Comparison of ENCODE assay signal across 19 cellular contexts in genomic region chr22:44449683-44450425, GRCh38. TPM values are rescaled to one million over a fixed set of nuclear protein-coding genes. Genes with fewer than 3 reads are reported as not detected.
DNase-seq lines count a peak whose midpoint lies in the region; ATAC-seq, FAIRE-seq and TF ChIP-seq lines count a peak whose summit lies in the region.
"Had no signal": no experiment of that assay in that cellular context is flagged by ENCODE, and none has a peak within 500 bp of the region (broad histone marks: within the 10 kb centered on the region; RNA-seq: fewer than 3 reads in every experiment).

No MANE protein-coding gene starts in this region.

- no TSS peak for BruUV-seq in Calu3 (replicated peaks; lab: Mats Ljungman, UMichigan)

- FAIRE-seq in A549 (lab: Jason Lieb, UNC): no peak

- POLR2A ChIA-PET in A549 (lab: Yijun Ruan, JAX): interaction anchor here (0.5 to 2.1 kb wide), 2 partner anchors 89 to 435 kb away, joined by 4 to 8 read pairs; no protein-coding TSS in a partner anchor

- no peak overlapping the region for H3K9ac ChIP-seq in endodermal cell (ENCODE audit: extremely low read depth, low read length, poor library complexity, severe bottlenecking)

- no peak for TF ChIP-seq RAD21 in A549 (conservative IDR thresholded peaks at IDR 0.05 in 1 of 2, IDR thresholded peaks at IDR 0.05 in 1 of 2)

- no peak overlapping the region for H3K4me3 Mint-ChIP-seq in endodermal cell
- no peak overlapping the region for H3K4me3 Mint-ChIP-seq in Calu3 (ENCODE audit: low read depth, unreplicated experiment)
- H3K4me3 Mint-ChIP-seq in natural killer cell treated with Interleukin-12 subunit alpha and Interleukin-12 subunit beta and Interleukin-15 and Interleukin-18, amount 100 ng/mL, for 72 hours: no peak overlapping the region
- H3K4me3 Mint-ChIP-seq: activated B cell treated with CpG ODN at 0.5 μM for 24 hours; activated CD4-positive, alpha-beta memory T cell treated with anti-CD3 and anti-CD28 coated beads for 36 hours; central memory CD8-positive, alpha-beta T cell had no signal

- no peak for TF ChIP-seq EP300 in A549 (IDR thresholded peaks at IDR 0.05)

- H3K27ac ChIP-seq in A549 (peak overlapping the region; percentile 82 to 85), KOPT-K1 (ENCODE audit: low read depth, low read length, poor library complexity, severe bottlenecking) (peak overlapping the region; percentile 45), endodermal cell (ENCODE audit: low read depth, low read length) (no peak overlapping the region), foreskin keratinocyte (no peak overlapping the region)
- H3K27ac ChIP-seq: left ventricle myocardium inferior, neutrophil, tibial artery had no signal

- H3K9me3 ChIP-seq in A549 (peaks cover 9% of the 10 kb centered on the region; the same call in 2 of the 3 replicates), KOPT-K1 (ENCODE audit: insufficient read depth, low read length, poor library complexity, severe bottlenecking) (peaks cover 6% of the 10 kb centered on the region), endodermal cell (ENCODE audit: control insufficient read depth, low read length) (no peaks in the 10 kb centered on the region)
- H3K9me3 ChIP-seq: neutrophil had no signal

- intact Hi-C loops in posterior vena cava (cut with DNase I) (no loop called here), Calu3 (cut with micrococcal nuclease; ENCODE audit: unreplicated experiment) (no loop called here)

- no peak for TF ChIP-seq CTCF in A549 (IDR thresholded peaks at IDR 0.05)
- no peak for TF ChIP-seq CTCF in endodermal cell (conservative IDR thresholded peaks at IDR 0.05)
- no peak for TF ChIP-seq CTCF in Calu3 (IDR thresholded peaks at IDR 0.05; ENCODE audit: unreplicated experiment)
- no peak for TF ChIP-seq CTCF in foreskin keratinocyte (conservative IDR thresholded peaks at IDR 0.05)

- CTCF ChIA-PET in A549 (lab: Yijun Ruan, JAX) (interaction anchor here (1.3 to 1.7 kb wide), 3 partner anchors 92 to 457 kb away, joined by 3 to 6 read pairs (median 3); no protein-coding TSS in a partner anchor), Calu3 (lab: Charles Lee) (interaction anchor here (0.6 kb wide), 1 partner anchor 10 kb away, joined by 3 read pairs; no protein-coding TSS in a partner anchor)

- H3K9me3 Mint-ChIP-seq in endodermal cell: peaks cover 5% of the 10 kb centered on the region
- peaks cover 3% of the 10 kb centered on the region for H3K9me3 Mint-ChIP-seq in Calu3 (ENCODE audit: low read depth, unreplicated experiment)
- H3K9me3 Mint-ChIP-seq in natural killer cell treated with Interleukin-12 subunit alpha and Interleukin-12 subunit beta and Interleukin-15 and Interleukin-18, amount 100 ng/mL, for 72 hours: peaks cover 4% of the 10 kb centered on the region

- ATAC-seq in A549 (no peak; a peak in 1 of 6 replicates), foreskin keratinocyte (no peak)
- ATAC-seq in natural killer cell treated with Interleukin-12 subunit alpha and Interleukin-12 subunit beta and Interleukin-15 and Interleukin-18, amount 100 ng/mL, for 72 hours: no peak

- H3K36me3 Mint-ChIP-seq in endodermal cell (ENCODE audit: low read depth) (no peaks in the 10 kb centered on the region), Calu3 (ENCODE audit: insufficient read depth, unreplicated experiment) (peaks cover 5% of the 10 kb centered on the region)
- H3K36me3 Mint-ChIP-seq in natural killer cell treated with Interleukin-12 subunit alpha and Interleukin-12 subunit beta and Interleukin-15 and Interleukin-18, amount 100 ng/mL, for 72 hours: peaks cover 6% of the 10 kb centered on the region

- H3K4me3 ChIP-seq in A549 (no peak overlapping the region), endodermal cell (ENCODE audit: low read length) (no peak overlapping the region)
- H3K4me3 ChIP-seq: left ventricle myocardium inferior, tibial artery had no signal

- peak overlapping the region; percentile 61 for H3K4me2 ChIP-seq in A549

- no peaks in the 10 kb centered on the region for H3K27me3 Mint-ChIP-seq in endodermal cell (ENCODE audit: insufficient read depth)
- H3K27me3 Mint-ChIP-seq in Calu3 (ENCODE audit: unreplicated experiment): peaks cover 36% of the 10 kb centered on the region
- H3K27me3 Mint-ChIP-seq in natural killer cell treated with Interleukin-12 subunit alpha and Interleukin-12 subunit beta and Interleukin-15 and Interleukin-18, amount 100 ng/mL, for 72 hours: no peaks in the 10 kb centered on the region
- H3K27me3 Mint-ChIP-seq: activated B cell treated with CpG ODN at 0.5 μM for 24 hours; activated CD4-positive, alpha-beta memory T cell treated with anti-CD3 and anti-CD28 coated beads for 36 hours; central memory CD8-positive, alpha-beta T cell had no signal

- 76% methylated on average over 11 of the region's 16 CpGs for WGBS in A549 (ENCODE audit: missing lambda C conversion rate)
- 88 to 89% methylated on average over 10 to 16 of the region's 16 CpGs for WGBS in endodermal cell (ENCODE audit: insufficient coverage in 1 of 2, insufficient read length in 1 of 2), 2 experiments

- no peak overlapping the region for H3K27ac Mint-ChIP-seq in endodermal cell
- no peak overlapping the region for H3K27ac Mint-ChIP-seq in Calu3 (ENCODE audit: unreplicated experiment)
- H3K27ac Mint-ChIP-seq in natural killer cell treated with Interleukin-12 subunit alpha and Interleukin-12 subunit beta and Interleukin-15 and Interleukin-18, amount 100 ng/mL, for 72 hours: no peak overlapping the region
- H3K27ac Mint-ChIP-seq: activated B cell treated with CpG ODN at 0.5 μM for 24 hours; activated CD4-positive, alpha-beta memory T cell treated with anti-CD3 and anti-CD28 coated beads for 36 hours had no signal

- no peak for TF ChIP-seq POLR2A in A549 (IDR thresholded peaks at IDR 0.05; ENCODE audit: low read length)

- no peak for DNase-seq in A549 (ENCODE audit: low read depth in 1 of 2, low spot score in 1 of 2)
- peak; percentile 31 for DNase-seq in endodermal cell
- peak; percentile 68 for DNase-seq in posterior vena cava (ENCODE audit: low spot score)
- no peak for DNase-seq in NCI-H748 (lab: John Stamatoyannopoulos, UW; ENCODE audit: unreplicated experiment)
- DNase-seq in Calu3: no peak
- no peak for DNase-seq in foreskin keratinocyte
- DNase-seq in natural killer cell treated with Interleukin-12 subunit alpha and Interleukin-12 subunit beta and Interleukin-15 and Interleukin-18, amount 100 ng/mL, for 72 hours (ENCODE audit: low spot score): no peak
- DNase-seq: activated B cell treated with CpG ODN at 0.5 μM for 24 hours; activated CD4-positive, alpha-beta memory T cell treated with anti-CD3 and anti-CD28 coated beads for 36 hours; activated naive CD4-positive, alpha-beta T cell; left ventricle myocardium inferior; NCI-H2081; NCI-H345; stimulated activated CD4-positive, alpha-beta T cell treated with anti-CD3 and anti-CD28 coated beads, Interleukin-4, amount 100 ng/mL, for 24 hours; stimulated activated naive CD4-positive, alpha-beta T cell treated with Interleukin-2 at 50 U/mL for 16 hours had no signal

- H3K27me3 ChIP-seq in endodermal cell (ENCODE audit: control insufficient read depth, insufficient read depth, low read length, poor library complexity, severe bottlenecking): no peaks in the 10 kb centered on the region
- peaks cover 15% of the 10 kb centered on the region for H3K27me3 ChIP-seq in foreskin keratinocyte
- H3K27me3 ChIP-seq: neutrophil, tibial artery had no signal

- H3K4me1 ChIP-seq in A549 (peaks cover 25% of the 10 kb centered on the region), endodermal cell (ENCODE audit: control insufficient read depth, insufficient read depth, low read length) (no peaks in the 10 kb centered on the region), foreskin keratinocyte (peaks cover 7% of the 10 kb centered on the region)

- no peaks in the 10 kb centered on the region for H3K36me3 ChIP-seq in KOPT-K1 (ENCODE audit: insufficient read depth, low read length)
- no peaks in the 10 kb centered on the region for H3K36me3 ChIP-seq in endodermal cell (ENCODE audit: control insufficient read depth, insufficient read depth, low read length)
- H3K36me3 ChIP-seq: left ventricle myocardium inferior, neutrophil, tibial artery had no signal

- peaks cover 1% of the 10 kb centered on the region for H3K4me1 Mint-ChIP-seq in endodermal cell
- peaks cover 7% of the 10 kb centered on the region for H3K4me1 Mint-ChIP-seq in Calu3 (ENCODE audit: low read depth, unreplicated experiment)
- peaks cover 5% of the 10 kb centered on the region in 2 donors for H3K4me1 Mint-ChIP-seq in natural killer cell treated with Interleukin-12 subunit alpha and Interleukin-12 subunit beta and Interleukin-15 and Interleukin-18, amount 100 ng/mL, for 72 hours (ENCODE audit: low read depth in 2 of 2)
- H3K4me1 Mint-ChIP-seq: activated B cell treated with CpG ODN at 0.5 μM for 24 hours had no signal

TF ChIP-seq in A549, 52 proteins besides CTCF, POLR2A, EP300 and RAD21:
- TF ChIP-seq HDAC2 (IDR thresholded peaks at IDR 0.05) (no peak), MAX (IDR thresholded peaks at IDR 0.05) (peak; percentile 15; the same call in 1 of the 2 replicates)
TF ChIP-seq in A549: peak in this region for 1.

RNA-seq across cellular contexts. Expression of gene RTL6, which starts 48.2 kb away (rescaled TPM):
- 10.8 and 13.5 TPM in 2 replicates for polyA plus RNA-seq in A549 (2011; rRNA removed)
- 9.7 and 13.0 TPM in 2 replicates for polyA plus RNA-seq in A549 (2012; cell fraction: cytosol; rRNA removed)
- polyA plus RNA-seq in A549 (2012; cell fraction: nucleus; rRNA removed): 9.9 and 10.5 TPM in 2 replicates
- 18.2 to 19.5 TPM (median 18.9 TPM) in 3 replicates for polyA plus RNA-seq in A549 (2017; fragmentation: RNase III; extraction: RNeasy Plus Mini Kit Qiagen cat#74134 plus additional on column Dnase treatment)
- 27.6 and 29.8 TPM in 2 replicates for polyA minus RNA-seq in A549 (2011; rRNA and poly(A)+ RNA removed)
- total RNA-seq in endodermal cell: 10 to 100 TPM; 19.7 to 20.7 TPM
- polyA plus RNA-seq in endodermal cell (2013, experiment 1 of 2): 26.0 TPM
- 24.8 TPM for polyA plus RNA-seq in endodermal cell (2013, experiment 2 of 2)
- 10 to 100 TPM; 18.2 to 21.1 TPM for total RNA-seq in posterior vena cava
- total RNA-seq in Calu3 (2022): 33.6 and 37.1 TPM in 2 replicates
- 10.8 and 13.3 TPM in 2 replicates for total RNA-seq in foreskin keratinocyte
- 3.7 and 4.1 TPM in 2 replicates for polyA plus RNA-seq in foreskin keratinocyte
- 1 to 10 TPM; 7.9 to 9.9 TPM for total RNA-seq in natural killer cell treated with Interleukin-12 subunit alpha and Interleukin-12 subunit beta and Interleukin-15 and Interleukin-18, amount 100 ng/mL, for 72 hours

Comparison
In these comparisons a context has a peak if more than half of its experiments do, and no peak if none do; other contexts are left out.
1. DNase-seq: peak in endodermal cell (single experiment) and posterior vena cava (single experiment); none in A549 (0 of 2), NCI-H748 (single experiment), Calu3 (single experiment), foreskin keratinocyte (0 of 2) and natural killer cell treated with Interleukin-12 subunit alpha and Interleukin-12 subunit beta and Interleukin-15 and Interleukin-18, amount 100 ng/mL, for 72 hours (single experiment).
2. H3K27ac ChIP-seq: peak in A549 (2 of 2) and KOPT-K1 (single experiment); none in endodermal cell (single experiment) and foreskin keratinocyte (single experiment).